In the genomic region with DNA sequence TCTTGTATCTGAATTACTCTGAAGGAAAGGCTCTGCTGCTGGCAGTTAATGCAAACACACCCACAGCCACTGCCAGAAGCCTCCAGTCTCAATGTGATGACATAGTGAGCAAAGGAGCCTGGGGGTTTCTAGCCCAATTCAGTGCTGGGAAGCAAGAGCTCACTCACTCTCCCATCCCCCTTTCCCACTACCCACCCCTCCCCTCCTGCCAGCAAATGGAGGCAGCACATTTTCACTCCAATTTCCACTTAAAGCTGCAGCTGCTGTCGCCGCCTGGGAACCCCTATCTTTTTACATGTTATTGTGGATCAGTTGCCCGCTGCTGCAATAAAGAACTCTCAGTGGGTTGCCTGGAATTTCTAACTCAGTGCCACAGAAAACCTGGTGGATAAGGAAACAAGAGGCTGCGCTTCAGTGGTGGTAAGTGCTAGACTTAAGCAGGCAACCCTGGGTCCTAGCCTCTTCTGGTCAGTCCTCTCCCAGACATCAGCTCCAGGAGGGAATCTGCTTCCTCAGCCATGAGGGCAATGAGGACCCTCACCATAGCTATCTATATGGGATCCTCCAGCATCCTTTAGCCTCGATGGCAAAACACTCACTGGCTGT, we compare ENCODE assay signal across 21 cellular contexts.
DNase-seq lines count a peak whose midpoint lies in the region; ATAC-seq and TF ChIP-seq lines count a peak whose summit lies in the region.
"Had no signal": no experiment of that assay in that cellular context is flagged by ENCODE, and none has a peak within 500 bp of the region (broad histone marks: within the 10 kb centered on the region; RNA-seq: fewer than 3 reads in every experiment).

No MANE protein-coding gene starts in this region.

- H3K27ac ChIP-seq in cardiac muscle cell = no peak overlapping the region
- peak overlapping the region; percentile 70 for H3K27ac ChIP-seq in SJCRH30
- H3K27ac ChIP-seq: C4-2B, pancreas, tibial nerve, WERI-Rb-1 had no signal

- H3K4me1 ChIP-seq in cardiac muscle cell (ENCODE audit: low read depth) = peaks cover 14% of the 10 kb centered on the region
- H3K4me1 ChIP-seq in SJCRH30 = peaks cover 38% of the 10 kb centered on the region
- H3K4me1 ChIP-seq: pancreas had no signal

- no peak overlapping the region for H3K4me3 ChIP-seq in cardiac muscle cell
- peak overlapping the region; percentile 7 for H3K4me3 ChIP-seq in SJCRH30
- H3K4me3 ChIP-seq: GM12878, pancreas, skin epidermis, tibial nerve had no signal

- no peaks in the 10 kb centered on the region for H3K9me3 ChIP-seq in cardiac muscle cell (ENCODE audit: low read depth)
- H3K9me3 ChIP-seq in SJCRH30 (replicated peaks) = no peaks in the 10 kb centered on the region
- H3K9me3 ChIP-seq: pancreas, tibial nerve had no signal

- no peaks in the 10 kb centered on the region for H3K27me3 ChIP-seq in cardiac muscle cell
- H3K27me3 ChIP-seq in SJCRH30 = no peaks in the 10 kb centered on the region
- H3K27me3 ChIP-seq: pancreas, tibial nerve had no signal

- H3K36me3 ChIP-seq in cardiac muscle cell (no peaks in the 10 kb centered on the region), SJCRH30 (no peaks in the 10 kb centered on the region)
- H3K36me3 ChIP-seq: pancreas, tibial nerve, WERI-Rb-1 had no signal

- DNase-seq in cardiac muscle cell (ENCODE audit: low read depth in 1 of 2, low spot score in 1 of 2) (peak; percentile 37), left ventricle myocardium superior (no peak), SJCRH30 (peak; percentile 98 to 99), iPS-NIHi7 (ENCODE audit: extremely low spot score) (peak; percentile 54), ureter (ENCODE audit: low spot score) (peak; percentile 35)
- DNase-seq: 8988T, KBM-7, NCI-H1105 treated with DMSO at 0.1 percent for 48 hours, pancreas, WERI-Rb-1 had no signal

- TF ChIP-seq CTCF in cardiac muscle cell (IDR thresholded peaks at IDR 0.05; ENCODE audit: low read depth, low read length) = no peak

- intact Hi-C loops in left ventricle myocardium superior (cut with micrococcal nuclease) = no loop called here

- ATAC-seq in left ventricle myocardium superior (no peak), GM19455 (IDR thresholded peaks at IDR 0.05; ENCODE audit: unreplicated experiment) (no peak), GM19397 (IDR thresholded peaks at IDR 0.05; ENCODE audit: unreplicated experiment) (no peak), GM21447 (IDR thresholded peaks at IDR 0.05; ENCODE audit: unreplicated experiment) (no peak)
- ATAC-seq: activated T-helper 17 cell treated with anti-CD3 and anti-CD28 coated beads, Interleukin-2, amount 50 U/mL, for 72 hours; HCT116; Panc1; pancreas; stimulated activated effector memory CD8-positive, alpha-beta T cell treated with anti-CD3 and anti-CD28 coated beads, Interleukin-12 subunit alpha, Interleukin-12 subunit beta, amount 100 ng/mL, for 72 hours had no signal
